ENCODE assay signal across 14 cellular contexts in the genomic region with DNA sequence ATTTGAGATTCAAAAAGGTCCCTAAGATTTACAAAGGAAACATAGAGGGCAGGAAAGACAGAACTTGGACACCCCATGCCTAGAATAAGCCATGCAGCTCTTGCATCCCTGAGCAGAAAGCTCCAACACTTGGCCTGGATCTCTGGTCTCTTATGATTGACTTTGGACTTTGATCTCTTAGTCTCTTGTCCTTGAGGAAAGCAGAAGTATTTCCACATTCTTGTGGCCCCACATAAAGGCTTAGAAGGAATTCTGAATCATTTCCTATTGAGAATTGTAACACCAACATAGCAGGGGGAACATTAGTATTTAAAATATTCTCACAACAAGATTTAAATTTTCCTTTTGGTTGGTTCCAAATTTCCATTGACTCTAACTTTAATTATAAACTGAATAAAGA.
"Had no signal": no experiment of that assay in that cellular context is flagged by ENCODE, and none has a peak within 500 bp of the region (broad histone marks: within the 10 kb centered on the region; RNA-seq: fewer than 3 reads in every experiment).

No MANE protein-coding gene starts in this region.

- DNase-seq: activated CD4-positive, alpha-beta memory T cell treated with anti-CD3 and anti-CD28 coated beads for 36 hours; activated naive CD4-positive, alpha-beta T cell; activated T-cell treated with anti-CD3 and anti-CD28 coated beads, Interleukin-2, amount 50 U/mL, for 72 hours; body of pancreas; endodermal cell; erythroblast; heart left ventricle; left ventricle myocardium inferior; nephron progenitor cell; right lobe of liver; stimulated activated CD4-positive, alpha-beta T cell treated with anti-CD3 and anti-CD28 coated beads, Interleukin-2, amount 100 ng/mL, for 24 hours; stimulated activated naive B cell treated with anti-CD40 and anti-IgM and Interleukin-4, amounts not matched to agents 10 μg/mL and 1 μg/mL and 100 μg/mL, for 72 hours; transverse colon had no signal

- ATAC-seq: activated T-cell treated with anti-CD3 and anti-CD28 coated beads, Interleukin-2, amount 50 U/mL, for 72 hours; body of pancreas; heart left ventricle; right lobe of liver; stimulated activated naive B cell treated with anti-CD40 and anti-IgM and Interleukin-4, amounts not matched to agents 10 μg/mL and 1 μg/mL and 100 μg/mL, for 72 hours had no signal

- H3K4me3 ChIP-seq: body of pancreas, heart left ventricle, left ventricle myocardium inferior, prostate gland, right lobe of liver, transverse colon had no signal

- H3K36me3 ChIP-seq: heart left ventricle, left ventricle myocardium inferior, prostate gland, right lobe of liver, transverse colon had no signal

- H3K27me3 ChIP-seq: body of pancreas, right lobe of liver, transverse colon had no signal

- H3K4me1 ChIP-seq: body of pancreas, heart left ventricle, left ventricle myocardium inferior, prostate gland, right lobe of liver, transverse colon had no signal

- H3K9me3 ChIP-seq: body of pancreas, heart left ventricle, left ventricle myocardium inferior, prostate gland, right lobe of liver, transverse colon had no signal

- H3K27ac ChIP-seq: body of pancreas, heart left ventricle, left ventricle myocardium inferior, prostate gland, right lobe of liver, transverse colon had no signal
